8 cellular contexts compared by ENCODE assay signal in genomic region chr19:42396542-42397314, GRCh38. TPM values are rescaled to one million over a fixed set of nuclear protein-coding genes. Genes with fewer than 3 reads are reported as not detected.
DNase-seq lines count a peak whose midpoint lies in the region; ATAC-seq and TF ChIP-seq lines count a peak whose summit lies in the region.

No MANE protein-coding gene starts in this region.

- peak overlapping the region; percentile 100 for H3K4me2 ChIP-seq in parathyroid adenoma (ENCODE audit: low read length)

- TF ChIP-seq CTCF in GM12865 (IDR thresholded peaks at IDR 0.05; ENCODE audit: insufficient read depth, low read depth, low read length, missing control alignments), result no peak
- peak in 1 of 6 experiments; percentile 5 for TF ChIP-seq CTCF in adrenal gland (IDR thresholded peaks at IDR 0.05)
- no peak for TF ChIP-seq CTCF in parathyroid adenoma (IDR thresholded peaks at IDR 0.05)
- peak in 1 of 5 experiments; percentile 25 for TF ChIP-seq CTCF in tibial nerve (IDR thresholded peaks at IDR 0.05)

- H3K36me3 ChIP-seq in adrenal gland (replicated peaks in 1 of 2) (no peaks in the 10 kb centered on the region), parathyroid adenoma (ENCODE audit: control insufficient read depth, insufficient read depth, low read length) (no peaks in the 10 kb centered on the region), tibial nerve (no peaks in the 10 kb centered on the region)

- peak; percentile 99 for DNase-seq in GM12865 (ENCODE audit: low read depth)
- DNase-seq in NCI-H1436 (lab: John Stamatoyannopoulos, UW), result peak; percentile 98
- peak; percentile 99 for DNase-seq in SW480 (ENCODE audit: low spot score)
- DNase-seq in adrenal gland, result peak; percentile 98 to 100 (median 99)
- peak; percentile 100 for DNase-seq in cardiac septum (ENCODE audit: low spot score)
- DNase-seq in tibial nerve (ENCODE audit: low spot score in 2 of 2), result peak; percentile 93 to 96

- H3K9ac ChIP-seq in parathyroid adenoma, result peak overlapping the region; percentile 67

- no peaks in the 10 kb centered on the region for H3K27me3 ChIP-seq in adrenal gland
- no peaks in the 10 kb centered on the region for H3K27me3 ChIP-seq in parathyroid adenoma (ENCODE audit: control insufficient read depth, insufficient read depth, low read length)
- no peaks in the 10 kb centered on the region for H3K27me3 ChIP-seq in tibial nerve

- 2 to 11% (median 3%) methylated on average over 10 to 42 of the region's 42 CpGs for WGBS in adrenal gland, 4 donors
- 1 to 2% methylated on average over 40 to 42 of the region's 42 CpGs for WGBS in tibial nerve, 2 donors

- TF ChIP-seq EP300 in tibial nerve (IDR thresholded peaks at IDR 0.05), result peak; percentile 83 to 84

- H3K4me1 ChIP-seq in adrenal gland (replicated peaks in 1 of 2), result peaks cover 6 to 24% of the 10 kb centered on the region in 2 donors
- peaks cover 13% of the 10 kb centered on the region for H3K4me1 ChIP-seq in parathyroid adenoma
- peaks cover 0 to 25% (median 11%) of the 10 kb centered on the region in 4 donors for H3K4me1 ChIP-seq in tibial nerve

- intact Hi-C loops in adrenal gland (cut with DNase I), result no loop called here
- intact Hi-C loops in cardiac septum (cut with DNase I), result loop anchor here (5.0 kb wide), 1 partner anchor 69 kb away; the partner anchor contains the start of gene MEGF8

- H3K9me3 ChIP-seq in adrenal gland (replicated peaks in 1 of 3) (no peaks in the 10 kb centered on the region), parathyroid adenoma (ENCODE audit: control insufficient read depth, low read length) (no peaks in the 10 kb centered on the region), tibial nerve (no peaks in the 10 kb centered on the region)

- H3K27ac ChIP-seq in adrenal gland, result peak overlapping the region in 4 of 5 donors; percentile 50 to 90 (median 65)
- H3K27ac ChIP-seq in parathyroid adenoma, result peak overlapping the region; percentile 58
- peak overlapping the region; percentile 79 to 88 (median 86) for H3K27ac ChIP-seq in tibial nerve

- peak; percentile 24 to 81 for TF ChIP-seq POLR2A in adrenal gland (IDR thresholded peaks at IDR 0.05)
- peak in 1 of 2 donors; percentile 78 for TF ChIP-seq POLR2A in tibial nerve (IDR thresholded peaks at IDR 0.05)

- peak overlapping the region; percentile 98 for H2AFZ ChIP-seq in parathyroid adenoma

- H3K4me3 ChIP-seq in GM12865 (ENCODE audit: low read depth, low read length), result peak overlapping the region; percentile 91
- H3K4me3 ChIP-seq in adrenal gland, result peak overlapping the region in 2 of 4 donors; percentile 24 to 62
- H3K4me3 ChIP-seq in parathyroid adenoma (ENCODE audit: low read depth, low read length), result peak overlapping the region; percentile 74
- peak overlapping the region; percentile 30 to 54 (median 52) for H3K4me3 ChIP-seq in tibial nerve

- no peaks in the 10 kb centered on the region for H3K79me2 ChIP-seq in parathyroid adenoma

- peak; percentile 93 for ATAC-seq in HG02763 (IDR thresholded peaks at IDR 0.05; ENCODE audit: unreplicated experiment)

RNA-seq across cellular contexts. Expression of gene CNFN, which starts 6.6 kb away (rescaled TPM):
- total RNA-seq in adrenal gland, result 1 to 10 TPM in 6 of 8 donors, not detected in 2; 2.3 to 4.7 (median 3.5) TPM
- 10 to 100 TPM in 1 of 3 donors, 1 to 10 TPM in 2; 1.2 to 20.9 (median 7.4) TPM for polyA plus RNA-seq in adrenal gland
- 0.67 TPM for total RNA-seq in cardiac septum
- total RNA-seq in tibial nerve, result 1 to 10 TPM in 1 of 4 donors, not detected in 3; 5.0 TPM

RNA-seq across cellular contexts. Expression of gene LIPE, which starts 30.5 kb away (rescaled TPM):
- 100 to 1,000 TPM in 1 of 8 donors, 10 to 100 TPM in 7; 11.2 to 230 (median 43.3) TPM for total RNA-seq in adrenal gland
- 100 to 1,000 TPM in 1 of 3 donors, 10 to 100 TPM in 2; 29.9 to 204 (median 68.6) TPM for polyA plus RNA-seq in adrenal gland
- 54.9 TPM for total RNA-seq in cardiac septum
- total RNA-seq in tibial nerve, result 100 to 1,000 TPM in 3 of 4 donors, 10 to 100 TPM in 1; 77.1 to 717 (median 234) TPM

RNA-seq across cellular contexts. Expression of gene CXCL17, which starts 46.0 kb away (rescaled TPM):
- total RNA-seq in adrenal gland (under 1 TPM in 2 of 8 donors, not detected in 6; 0.34 to 0.50 TPM), cardiac septum (not detected), tibial nerve (not detected)
- under 1 TPM in 1 of 3 donors, not detected in 2; 0.27 TPM for polyA plus RNA-seq in adrenal gland
